Comparison of ENCODE assay signal across 8 cellular contexts in genomic region chr6:159134701-159135364, GRCh38. TPM values are rescaled to one million over a fixed set of nuclear protein-coding genes. Genes with fewer than 3 reads are reported as not detected.
A peak's percentile ranks its signal among the peaks of the same experiment; 100 is the strongest.
DNase-seq lines count a peak whose midpoint lies in the region; ATAC-seq and TF ChIP-seq lines count a peak whose summit lies in the region.

No MANE protein-coding gene starts in this region.

- H3K9me2 ChIP-seq in DOHH2 (replicated peaks; ENCODE audit: control insufficient read depth, low read length), result no peaks in the 10 kb centered on the region

- H3K27me3 Mint-ChIP-seq in T-helper 2 cell treated with Interferon-gamma antibody and Interleukin-4, amounts not matched to agents 5 μg/mL and 100 μg/mL, for 36 hours (ENCODE audit: low read depth), result peaks cover 27% of the 10 kb centered on the region

- H3K4me2 ChIP-seq in DOHH2 (ENCODE audit: low read length), result peak overlapping the region; percentile 38

- H3K4me1 ChIP-seq in DOHH2 (ENCODE audit: control insufficient read depth, low read length), result peaks cover 37% of the 10 kb centered on the region

- H3K9me3 Mint-ChIP-seq in T-helper 2 cell treated with Interferon-gamma antibody and Interleukin-4, amounts not matched to agents 5 μg/mL and 100 μg/mL, for 36 hours, result no peaks in the 10 kb centered on the region

- H3K4me1 Mint-ChIP-seq in T-helper 2 cell treated with Interferon-gamma antibody and Interleukin-4, amounts not matched to agents 5 μg/mL and 100 μg/mL, for 36 hours (ENCODE audit: low read depth), result peaks cover 8% of the 10 kb centered on the region

- ATAC-seq in HG02623 (IDR thresholded peaks at IDR 0.05; ENCODE audit: unreplicated experiment), result no peak

- no peak overlapping the region for H3K27ac ChIP-seq in DOHH2 (ENCODE audit: low read depth, low read length)

- H3K79me2 ChIP-seq in DOHH2 (ENCODE audit: control insufficient read depth, low read length), result no peaks in the 10 kb centered on the region

- H4K20me1 ChIP-seq in DOHH2 (ENCODE audit: control insufficient read depth, insufficient read depth, low read depth, low read length), result no peaks in the 10 kb centered on the region

- no peaks in the 10 kb centered on the region for H3K36me3 Mint-ChIP-seq in T-helper 2 cell treated with Interferon-gamma antibody and Interleukin-4, amounts not matched to agents 5 μg/mL and 100 μg/mL, for 36 hours (ENCODE audit: low read depth)

- H3F3A ChIP-seq in DOHH2 (ENCODE audit: control insufficient read depth, insufficient read depth), result no peaks in the 10 kb centered on the region

- DNase-seq in H4 (ENCODE audit: low spot score) (peak; percentile 45), NCI-H1417 (lab: John Stamatoyannopoulos, UW) (peak; percentile 65 to 86 (median 76)), anterior cingulate cortex (lab: John Stamatoyannopoulos, UW) (peak in 47 of 58 donors; percentile 4 to 78 (median 49)), hippocampal formation (lab: John Stamatoyannopoulos, UW) (peak; percentile 62 to 70)
- DNase-seq in T-helper 2 cell treated with Interferon-gamma antibody and Interleukin-4, amounts not matched to agents 5 μg/mL and 100 μg/mL, for 36 hours (ENCODE audit: low spot score), result peak; percentile 57
- peak; percentile 51 to 78 for DNase-seq in stimulated activated CD4-positive, alpha-beta T cell treated with anti-CD3 and anti-CD28 coated beads, Interleukin-12 subunit alpha, Interleukin-12 subunit beta, amount 100 ng/mL, for 24 hours (ENCODE audit: low read depth in 2 of 2)

- peak; percentile 97 for TF ChIP-seq CTCF in DOHH2 (IDR thresholded peaks at IDR 0.05; ENCODE audit: low read depth, low read length, poor library complexity, severe bottlenecking)

- H3K4me3 ChIP-seq in DOHH2 (ENCODE audit: low read length), result no peak overlapping the region

- no peaks in the 10 kb centered on the region for H3K36me3 ChIP-seq in DOHH2 (ENCODE audit: control insufficient read depth, low read length)

- no peak overlapping the region for H3K27ac Mint-ChIP-seq in T-helper 2 cell treated with Interferon-gamma antibody and Interleukin-4, amounts not matched to agents 5 μg/mL and 100 μg/mL, for 36 hours

- no peaks in the 10 kb centered on the region for H3K27me3 ChIP-seq in DOHH2 (ENCODE audit: control insufficient read depth, low read length)

- H3K4me3 Mint-ChIP-seq in T-helper 2 cell treated with Interferon-gamma antibody and Interleukin-4, amounts not matched to agents 5 μg/mL and 100 μg/mL, for 36 hours, result no peak overlapping the region

- H3K9me3 ChIP-seq in DOHH2 (ENCODE audit: control insufficient read depth, insufficient read depth, low read length), result no peaks in the 10 kb centered on the region

RNA-seq across cellular contexts. Expression of gene FNDC1, which starts 34.4 kb away (rescaled TPM):
- total RNA-seq in H4 (2014; rRNA removed; shearing (Covaris generic)), result 0.04 and 0.31 TPM in 2 replicates
